Comparison of ENCODE assay signal across 18 cellular contexts in the genomic region with DNA sequence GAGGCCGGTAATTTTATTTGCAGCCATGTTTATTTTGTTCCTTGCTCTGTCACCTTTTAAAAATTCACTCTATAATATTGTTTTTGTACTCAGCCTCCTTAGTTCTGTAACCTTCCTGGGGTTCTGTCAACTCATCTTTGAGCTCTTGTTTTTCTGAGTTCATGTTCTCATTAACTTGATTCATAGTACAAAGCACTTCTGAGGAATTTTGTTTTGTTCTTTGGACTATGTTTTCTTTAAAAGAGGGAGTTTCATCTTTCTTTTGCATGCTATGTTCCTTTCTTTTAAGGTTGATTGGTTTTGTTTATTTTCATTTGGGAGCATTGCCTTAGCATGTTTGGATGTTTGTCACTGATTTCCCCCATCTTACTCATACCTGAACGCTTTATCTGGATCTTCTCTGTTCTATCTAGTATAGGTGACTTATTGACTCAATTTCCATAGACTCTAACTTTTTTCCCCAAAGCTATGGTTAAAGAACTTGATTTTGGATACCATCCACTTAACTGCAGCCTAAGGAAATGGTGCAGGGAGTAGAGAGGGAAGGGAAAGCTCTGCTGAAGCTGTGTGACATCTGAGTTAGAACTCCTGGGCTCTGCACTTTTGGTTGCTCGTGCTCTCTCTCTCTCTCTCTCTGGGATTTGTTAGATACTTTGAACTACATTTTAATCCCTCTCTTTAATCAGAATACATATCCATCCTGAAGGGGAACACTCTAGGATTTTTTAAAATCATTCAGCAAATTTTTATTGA.
DNase-seq lines count a peak whose midpoint lies in the region; ATAC-seq and TF ChIP-seq lines count a peak whose summit lies in the region.
"Had no signal": no experiment of that assay in that cellular context is flagged by ENCODE, and none has a peak within 500 bp of the region (broad histone marks: within the 10 kb centered on the region; RNA-seq: fewer than 3 reads in every experiment).

No MANE protein-coding gene starts in this region.

- H3K27ac ChIP-seq in SJSA1 (peak overlapping the region; percentile 93), parathyroid adenoma (peak overlapping the region; percentile 92), H9 (ENCODE audit: insufficient read length, low read depth, low read length) (no peak overlapping the region)
- H3K27ac ChIP-seq: left lung, right atrium auricular region had no signal

- no peak overlapping the region for H3K4ac ChIP-seq in H9 (ENCODE audit: low read depth, low read length)

- H3K9ac ChIP-seq in parathyroid adenoma (no peak overlapping the region), H9 (ENCODE audit: extremely low read depth, insufficient read length, low read length) (no peak overlapping the region)

- TF ChIP-seq CTCF in Caco-2 (IDR thresholded peaks at IDR 0.05; ENCODE audit: insufficient read depth in 1 of 2, low read depth in 1 of 2, low read length in 1 of 2, severe bottlenecking in 1 of 2, unreplicated experiment in 1 of 2) = no peak
- no peak for TF ChIP-seq CTCF in epithelial cell of proximal tubule (conservative IDR thresholded peaks at IDR 0.05; ENCODE audit: low read depth, low read length)
- no peak for TF ChIP-seq CTCF in parathyroid adenoma (IDR thresholded peaks at IDR 0.05)
- TF ChIP-seq CTCF in H9 (conservative IDR thresholded peaks at IDR 0.05) = no peak

- peak overlapping the region; percentile 43 for H2AFZ ChIP-seq in parathyroid adenoma
- H2AFZ ChIP-seq in H9 (ENCODE audit: low read length) = no peak overlapping the region

- H3K27ac Mint-ChIP-seq in Caco-2 (ENCODE audit: unreplicated experiment) = peak overlapping the region; percentile 94
- H3K27ac Mint-ChIP-seq in H9 = no peak overlapping the region
- H3K27ac Mint-ChIP-seq: activated CD4-positive, alpha-beta memory T cell treated with anti-CD3 and anti-CD28 coated beads, Interleukin-2, amount 10 ng/mL, durations not matched to agents 7 days and 5 days; effector memory CD8-positive, alpha-beta T cell; naive thymus-derived CD8-positive, alpha-beta T cell; stimulated activated memory B cell treated with anti-CD40 and anti-IgM and Interleukin-4, amounts not matched to agents 10 μg/mL and 1 μg/mL and 100 μg/mL, for 72 hours had no signal

- no peak overlapping the region for H2BK5ac ChIP-seq in H9 (ENCODE audit: insufficient read length, low read length)

- intact Hi-C loops in Caco-2 (cut with micrococcal nuclease; ENCODE audit: unreplicated experiment) = no loop called here

- CTCF ChIA-PET in Caco-2 (lab: Charles Lee) = no interaction called here

- POLR2A ChIA-PET in Caco-2 (lab: Charles Lee) = interaction anchor here (0.9 kb wide), 1 partner anchor 108 kb away, joined by 4 read pairs; no protein-coding TSS in a partner anchor

- H3K56ac ChIP-seq in H9 (ENCODE audit: insufficient read length, low read depth, low read length) = no peak overlapping the region

- no peak overlapping the region for H3K14ac ChIP-seq in H9 (ENCODE audit: insufficient read depth, low read length)

- peaks cover 68% of the 10 kb centered on the region for H3K4me1 ChIP-seq in Caco-2
- peaks cover 75% of the 10 kb centered on the region for H3K4me1 ChIP-seq in SJSA1 (replicated peaks)
- peaks cover 66% of the 10 kb centered on the region for H3K4me1 ChIP-seq in parathyroid adenoma
- peaks cover 6% of the 10 kb centered on the region for H3K4me1 ChIP-seq in HAP-1
- H3K4me1 ChIP-seq in H9 (ENCODE audit: insufficient read depth, low read length) = peaks cover 4% of the 10 kb centered on the region
- H3K4me1 ChIP-seq: right atrium auricular region had no signal

- H3K23me2 ChIP-seq in H9 (ENCODE audit: insufficient read length, low read depth, low read length, poor library complexity, severe bottlenecking) = no peaks in the 10 kb centered on the region

- BruUV-seq in Caco-2 (replicated peaks; lab: Mats Ljungman, UMichigan) = no TSS peak

- H3K79me2 ChIP-seq in parathyroid adenoma (no peaks in the 10 kb centered on the region), H9 (ENCODE audit: insufficient read depth, low read length) (no peaks in the 10 kb centered on the region)

- no peak overlapping the region for H2BK12ac ChIP-seq in H9 (ENCODE audit: insufficient read length, low read depth, low read length)

- ATAC-seq in GM21360 (IDR thresholded peaks at IDR 0.05; ENCODE audit: unreplicated experiment) = no peak
- ATAC-seq: effector memory CD8-positive, alpha-beta T cell; left lung; naive thymus-derived CD8-positive, alpha-beta T cell; stimulated activated memory B cell treated with anti-CD40 and anti-IgM and Interleukin-4, amounts not matched to agents 10 μg/mL and 1 μg/mL and 100 μg/mL, for 72 hours had no signal

- H2BK15ac ChIP-seq in H9 (ENCODE audit: low read depth, low read length) = no peak overlapping the region

- no peak overlapping the region for H2BK120ac ChIP-seq in H9 (ENCODE audit: low read depth, low read length, poor library complexity, severe bottlenecking)

- H3K4me3 ChIP-seq in Caco-2 (ENCODE audit: low read depth, low read length) (no peak overlapping the region), SJSA1 (no peak overlapping the region), epithelial cell of proximal tubule (ENCODE audit: low read depth, low read length) (no peak overlapping the region), parathyroid adenoma (ENCODE audit: low read depth, low read length) (peak overlapping the region; percentile 34), HAP-1 (no peak overlapping the region)
- H3K4me3 ChIP-seq: left lung, right atrium auricular region had no signal

- peak overlapping the region; percentile 19 for H3K4me2 ChIP-seq in parathyroid adenoma (ENCODE audit: low read length)
- no peak overlapping the region for H3K4me2 ChIP-seq in H9 (ENCODE audit: insufficient read depth, insufficient read length, low read length)

- H2AK5ac ChIP-seq in H9 (ENCODE audit: insufficient read length, low read length) = no peak overlapping the region

- no peak overlapping the region for H2BK20ac ChIP-seq in H9 (ENCODE audit: low read depth, low read length, poor library complexity, severe bottlenecking)

- H3T11ph ChIP-seq in H9 (ENCODE audit: low read length) = no peak overlapping the region

- no peaks in the 10 kb centered on the region for H3K79me1 ChIP-seq in H9 (ENCODE audit: insufficient read depth, low read depth, low read length, poor library complexity, severe bottlenecking)

- no peaks in the 10 kb centered on the region for H3K36me3 ChIP-seq in Caco-2 (ENCODE audit: control insufficient read depth, insufficient read depth, low read length)
- H3K36me3 ChIP-seq in SJSA1 = no peaks in the 10 kb centered on the region
- H3K36me3 ChIP-seq in parathyroid adenoma (ENCODE audit: control insufficient read depth, insufficient read depth, low read length) = no peaks in the 10 kb centered on the region
- H3K36me3 ChIP-seq in HAP-1 (replicated peaks) = no peaks in the 10 kb centered on the region
- H3K36me3 ChIP-seq: left lung, right atrium auricular region had no signal

- H3K18ac ChIP-seq in H9 (ENCODE audit: insufficient read length, low read depth, low read length) = no peak overlapping the region

- H3K9me3 Mint-ChIP-seq in Caco-2 (ENCODE audit: unreplicated experiment) = no peaks in the 10 kb centered on the region
- H3K9me3 Mint-ChIP-seq in H9 = no peaks in the 10 kb centered on the region
- H3K9me3 Mint-ChIP-seq: effector memory CD8-positive, alpha-beta T cell; stimulated activated memory B cell treated with anti-CD40 and anti-IgM and Interleukin-4, amounts not matched to agents 10 μg/mL and 1 μg/mL and 100 μg/mL, for 72 hours had no signal

- H3K4me3 Mint-ChIP-seq in Caco-2 (ENCODE audit: unreplicated experiment) (no peak overlapping the region), H9 (no peak overlapping the region)
- H3K4me3 Mint-ChIP-seq: activated CD4-positive, alpha-beta memory T cell treated with anti-CD3 and anti-CD28 coated beads, Interleukin-2, amount 10 ng/mL, durations not matched to agents 7 days and 5 days; effector memory CD8-positive, alpha-beta T cell; naive thymus-derived CD8-positive, alpha-beta T cell; stimulated activated memory B cell treated with anti-CD40 and anti-IgM and Interleukin-4, amounts not matched to agents 10 μg/mL and 1 μg/mL and 100 μg/mL, for 72 hours had no signal

- H4K91ac ChIP-seq in H9 (ENCODE audit: insufficient read length, low read depth, low read length) = no peak overlapping the region

- DNase-seq in Caco-2 (no peak), SJSA1 (ENCODE audit: low read depth in 1 of 2, low spot score in 2 of 2) (peak in 1 of 2 experiments; percentile 89), epithelial cell of proximal tubule (ENCODE audit: low read depth) (peak; percentile 88), HAP-1 (ENCODE audit: low spot score in 2 of 2) (no peak), H9 (no peak)
- DNase-seq in stimulated activated CD4-positive, alpha-beta T cell treated with anti-CD3 and anti-CD28 coated beads, Interleukin-2, amount 100 ng/mL, for 48 hours = no peak
- DNase-seq: activated CD4-positive, alpha-beta memory T cell treated with anti-CD3 and anti-CD28 coated beads, Interleukin-2, amount 10 ng/mL, durations not matched to agents 7 days and 5 days; aorta; DMS 273 treated with DMSO at 0.1 percent for 48 hours; effector memory CD8-positive, alpha-beta T cell; left lung; naive thymus-derived CD8-positive, alpha-beta T cell; NCI-H2171 treated with DMSO at 0.1 percent for 48 hours; stimulated activated CD4-positive, alpha-beta T cell treated with anti-CD3 and anti-CD28 coated beads, Interleukin-4, amount 100 ng/mL, for 24 hours had no signal

- no peak overlapping the region for H4K5ac ChIP-seq in H9 (ENCODE audit: insufficient read length, low read depth, low read length)

- no peaks in the 10 kb centered on the region for H3K36me3 Mint-ChIP-seq in Caco-2 (ENCODE audit: insufficient read depth, unreplicated experiment)
- no peaks in the 10 kb centered on the region for H3K36me3 Mint-ChIP-seq in H9 (ENCODE audit: insufficient read depth in 1 of 3, low read depth in 3 of 3)
- H3K36me3 Mint-ChIP-seq: naive thymus-derived CD8-positive, alpha-beta T cell; stimulated activated memory B cell treated with anti-CD40 and anti-IgM and Interleukin-4, amounts not matched to agents 10 μg/mL and 1 μg/mL and 100 μg/mL, for 72 hours had no signal

- in situ Hi-C loops in HAP-1 (cut with MboI; ENCODE audit: low sequenced_read_pairs) = loop anchor here (25.0 kb wide), 1 partner anchor 115 kb away; no protein-coding TSS in a partner anchor

- H3K9me3 ChIP-seq in Caco-2 (no peaks in the 10 kb centered on the region), SJSA1 (replicated peaks) (no peaks in the 10 kb centered on the region), parathyroid adenoma (ENCODE audit: control insufficient read depth, low read length) (no peaks in the 10 kb centered on the region), HAP-1 (no peaks in the 10 kb centered on the region), H9 (ENCODE audit: control insufficient read depth, low read depth, low read length) (no peaks in the 10 kb centered on the region)
- H3K9me3 ChIP-seq: left lung, right atrium auricular region had no signal

- H4K20me1 ChIP-seq in H9 (ENCODE audit: control insufficient read depth, insufficient read depth, insufficient read length) = peaks cover 3% of the 10 kb centered on the region

- no CpG with 5 or more reads among the region's 3 CpGs for WGBS in H9 (ENCODE audit: extremely low coverage, insufficient read length, low lambda C conversion rate)

- H4K8ac ChIP-seq in H9 (replicated peaks; ENCODE audit: insufficient read length, low read depth, low read length) = no peak overlapping the region

- H3K27me3 Mint-ChIP-seq in Caco-2 (ENCODE audit: insufficient read depth, unreplicated experiment) (no peaks in the 10 kb centered on the region), H9 (ENCODE audit: low read depth) (no peaks in the 10 kb centered on the region)
- H3K27me3 Mint-ChIP-seq: activated CD4-positive, alpha-beta memory T cell treated with anti-CD3 and anti-CD28 coated beads, Interleukin-2, amount 10 ng/mL, durations not matched to agents 7 days and 5 days; effector memory CD8-positive, alpha-beta T cell had no signal

- H3K4me1 Mint-ChIP-seq in Caco-2 (ENCODE audit: low read depth, unreplicated experiment) (peaks cover 75% of the 10 kb centered on the region), H9 (peaks cover 39 to 51% of the 10 kb centered on the region in 2 experiments)
- H3K4me1 Mint-ChIP-seq: activated CD4-positive, alpha-beta memory T cell treated with anti-CD3 and anti-CD28 coated beads, Interleukin-2, amount 10 ng/mL, durations not matched to agents 7 days and 5 days; naive thymus-derived CD8-positive, alpha-beta T cell; stimulated activated memory B cell treated with anti-CD40 and anti-IgM and Interleukin-4, amounts not matched to agents 10 μg/mL and 1 μg/mL and 100 μg/mL, for 72 hours had no signal

- H3K23ac ChIP-seq in H9 (ENCODE audit: insufficient read length, low read depth, low read length) = no peak overlapping the region

- H3K27me3 ChIP-seq in Caco-2 (replicated peaks; ENCODE audit: control insufficient read depth, insufficient read depth, low read length) = no peaks in the 10 kb centered on the region
- H3K27me3 ChIP-seq in SJSA1 (replicated peaks) = no peaks in the 10 kb centered on the region
- H3K27me3 ChIP-seq in parathyroid adenoma (ENCODE audit: control insufficient read depth, insufficient read depth, low read length) = no peaks in the 10 kb centered on the region
- no peaks in the 10 kb centered on the region for H3K27me3 ChIP-seq in HAP-1 (ENCODE audit: low read depth)
- H3K27me3 ChIP-seq in H9 (ENCODE audit: insufficient read depth, low read length) = no peaks in the 10 kb centered on the region
- H3K27me3 ChIP-seq: left lung, right atrium auricular region had no signal
